In the genomic region with DNA sequence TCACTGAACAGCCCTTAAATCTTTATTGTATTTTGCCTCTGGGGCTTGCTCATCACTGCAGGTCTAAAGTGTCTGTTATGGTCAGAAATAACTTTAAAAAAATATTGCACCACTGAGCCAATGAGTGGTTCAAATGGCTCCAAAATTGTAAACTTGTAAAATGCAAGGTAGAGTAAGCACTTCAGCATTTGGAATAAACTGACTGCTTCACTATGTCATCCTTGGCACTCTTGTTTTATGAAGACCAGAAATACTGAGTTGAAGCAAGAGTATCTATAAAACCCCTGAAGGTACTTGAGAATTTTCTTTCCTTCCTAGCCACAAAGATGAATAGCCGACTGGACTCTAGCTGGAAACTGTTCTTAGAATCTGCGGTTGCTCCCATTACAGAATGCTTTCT, we compare ENCODE assay signal across 14 cellular contexts.
DNase-seq lines count a peak whose midpoint lies in the region; ATAC-seq, FAIRE-seq and TF ChIP-seq lines count a peak whose summit lies in the region.
"Had no signal": no experiment of that assay in that cellular context is flagged by ENCODE, and none has a peak within 500 bp of the region (broad histone marks: within the 10 kb centered on the region; RNA-seq: fewer than 3 reads in every experiment).

No MANE protein-coding gene starts in this region.

- FAIRE-seq in pancreas (lab: Jason Lieb, UNC) = peak; percentile 32
- FAIRE-seq: A549, GM12891 had no signal

- H3K36me3 ChIP-seq in pancreas = no peaks in the 10 kb centered on the region
- H3K36me3 ChIP-seq: BE2C had no signal

- no peak overlapping the region for H3K27ac ChIP-seq in pancreas
- H3K27ac ChIP-seq: A549 had no signal

- CTCF ChIA-PET in HEK293T (lab: Yijun Ruan, JAX) = interaction anchor here (0.6 to 1.8 kb wide), 2 partner anchors 17 to 25 kb away, joined by 3 to 5 read pairs; no protein-coding TSS in a partner anchor

- ATAC-seq in pancreas = no peak
- ATAC-seq: A549, GM23338 had no signal

- H3K4me1 ChIP-seq in pancreas = no peaks in the 10 kb centered on the region
- H3K4me1 ChIP-seq: A549, BE2C, Caco-2 had no signal

- TF ChIP-seq CTCF in pancreas (IDR thresholded peaks at IDR 0.05) = no peak

- POLR2A ChIA-PET in HEK293T (lab: Yijun Ruan, JAX) = no interaction called here

- 96 to 98% methylated on average over 2 of the region's 2 CpGs for WGBS in pancreas, 2 donors

- DNase-seq in EH (ENCODE audit: low read depth) (peak; percentile 11), HEK293T (ENCODE audit: extremely low spot score) (no peak), SK-MEL-5 (ENCODE audit: low read depth, low spot score) (peak; percentile 27), pancreas (no peak), NAMALWA (ENCODE audit: low spot score) (no peak), GDM1 (lab: John Stamatoyannopoulos, UW) (no peak)
- DNase-seq: BE2C; Caco-2; CD8-positive, alpha-beta memory T cell; H7; IMR-90 had no signal

- H3K9me3 ChIP-seq in pancreas = no peaks in the 10 kb centered on the region
- H3K9me3 ChIP-seq: A549, BE2C, Caco-2 had no signal

- H3K4me3 ChIP-seq in pancreas = no peak overlapping the region
- H3K4me3 ChIP-seq: A549, GM23338 had no signal

- intact Hi-C loops in pancreas (cut with DNase I) = no loop called here

- in situ Hi-C loops in SK-MEL-5 (cut with HindIII; ENCODE audit: low pct_unique_long_range_greater_than_20kb, low sequenced_read_pairs) = no loop called here

- H3K27me3 ChIP-seq in pancreas = no peaks in the 10 kb centered on the region
- H3K27me3 ChIP-seq: BE2C had no signal

TF ChIP-seq in HEK293T, 16 proteins besides CTCF, POLR2A, EP300 and RAD21:
- peak; percentile 54; the same call in 1 of the 2 replicates for TF ChIP-seq FOXA1 (IDR thresholded peaks at IDR 0.05)
- TF ChIP-seq FOXM1 (IDR thresholded peaks at IDR 0.05; ENCODE audit: borderline replicate concordance) = no peak
- TF ChIP-seq BHLHE40 (IDR thresholded peaks at IDR 0.05; ENCODE audit: borderline replicate concordance) = no peak
- no peak for TF ChIP-seq TARDBP (IDR thresholded peaks at IDR 0.05)
- no peak for TF ChIP-seq SUZ12 (IDR thresholded peaks at IDR 0.05)
- TF ChIP-seq FOXK2 (IDR thresholded peaks at IDR 0.05) = no peak
- TF ChIP-seq LEF1 (IDR thresholded peaks at IDR 0.05; ENCODE audit: borderline replicate concordance) = no peak
- TF ChIP-seq L3MBTL2 (conservative IDR thresholded peaks at IDR 0.05) = no peak
- no peak for TF ChIP-seq ELF4 (IDR thresholded peaks at IDR 0.05)
- TF ChIP-seq, protein P1, sequence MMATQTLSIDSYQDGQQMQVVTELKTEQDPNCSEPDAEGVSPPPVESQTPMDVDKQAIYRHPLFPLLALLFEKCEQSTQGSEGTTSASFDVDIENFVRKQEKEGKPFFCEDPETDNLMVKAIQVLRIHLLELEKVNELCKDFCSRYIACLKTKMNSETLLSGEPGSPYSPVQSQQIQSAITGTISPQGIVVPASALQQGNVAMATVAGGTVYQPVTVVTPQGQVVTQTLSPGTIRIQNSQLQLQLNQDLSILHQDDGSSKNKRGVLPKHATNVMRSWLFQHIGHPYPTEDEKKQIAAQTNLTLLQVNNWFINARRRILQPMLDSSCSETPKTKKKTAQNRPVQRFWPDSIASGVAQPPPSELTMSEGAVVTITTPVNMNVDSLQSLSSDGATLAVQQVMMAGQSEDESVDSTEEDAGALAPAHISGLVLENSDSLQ (IDR thresholded peaks at IDR 0.05) = peak; percentile 23; the same call in 1 of the 2 replicates
- TF ChIP-seq SP1 (IDR thresholded peaks at IDR 0.05) = no peak
- no peak for TF ChIP-seq NFRKB (IDR thresholded peaks at IDR 0.05)
- no peak for TF ChIP-seq ARNT (IDR thresholded peaks at IDR 0.05)
- TF ChIP-seq HDGF (IDR thresholded peaks at IDR 0.05; ENCODE audit: borderline replicate concordance) = no peak
- TF ChIP-seq ZNF384 (IDR thresholded peaks at IDR 0.05) = no peak
- TF ChIP-seq CTBP1 (IDR thresholded peaks at IDR 0.05; ENCODE audit: borderline replicate concordance) = peak; percentile 42; the same call in 1 of the 2 replicates

Comparison
In these comparisons a context has a peak if more than half of its experiments do, and no peak if none do; other contexts are left out.
1. DNase-seq: peak in EH (single experiment) and SK-MEL-5 (single experiment); none in HEK293T (single experiment), pancreas (0 of 6), NAMALWA (single experiment) and GDM1 (single experiment).